In genomic region chrX:19885732-19886131, GRCh38 we compare ENCODE assay signal across 11 cellular contexts. TPM values are rescaled to one million over a fixed set of nuclear protein-coding genes. Genes with fewer than 3 reads are reported as not detected.
A peak's percentile ranks its signal among the peaks of the same experiment; 100 is the strongest.
DNase-seq lines count a peak whose midpoint lies in the region; ATAC-seq and TF ChIP-seq lines count a peak whose summit lies in the region.
"Had no signal": no experiment of that assay in that cellular context is flagged by ENCODE, and none has a peak within 500 bp of the region (broad histone marks: within the 10 kb centered on the region; RNA-seq: fewer than 3 reads in every experiment).

No MANE protein-coding gene starts in this region.

- H3K4me3 ChIP-seq in left ventricle myocardium inferior = peak overlapping the region; percentile 81
- peak overlapping the region; percentile 61 for H3K4me3 ChIP-seq in upper lobe of right lung

- H3K36me3 ChIP-seq in left ventricle myocardium inferior = no peaks in the 10 kb centered on the region
- no peaks in the 10 kb centered on the region for H3K36me3 ChIP-seq in upper lobe of right lung

- intact Hi-C loops in left ventricle myocardium inferior (cut with micrococcal nuclease) = loop anchor here (10.0 kb wide), 1 partner anchor 291 kb away; no protein-coding TSS in a partner anchor
- intact Hi-C loops in left ventricle myocardium superior (cut with micrococcal nuclease) = loop anchor here (5.0 to 10.0 kb wide), 3 partner anchors 141 to 501 kb away; no protein-coding TSS in a partner anchor
- intact Hi-C loops in upper lobe of right lung (cut with DNase I) = no loop called here

- in situ Hi-C loops in KBM-7 (cut with MboI; ENCODE audit: low pct_unique_long_range_greater_than_20kb, low sequenced_read_pairs) = loop anchor here (25.0 kb wide), 1 partner anchor 298 kb away; no protein-coding TSS in a partner anchor

- H3K36me3 Mint-ChIP-seq in T-cell (peaks cover 6% of the 10 kb centered on the region), immature natural killer cell (no peaks in the 10 kb centered on the region)

- POLR2A ChIA-PET in T-cell (lab: Charles Lee) = no interaction called here

- H3K27me3 Mint-ChIP-seq in T-cell (no peaks in the 10 kb centered on the region), immature natural killer cell (ENCODE audit: low read depth in 3 of 3) (peaks cover 18 to 22% (median 21%) of the 10 kb centered on the region in 3 donors)

- peaks cover 18% of the 10 kb centered on the region for H3K4me1 ChIP-seq in left ventricle myocardium inferior
- no peaks in the 10 kb centered on the region for H3K4me1 ChIP-seq in upper lobe of right lung

- H3K27me3 ChIP-seq in left ventricle myocardium inferior (ENCODE audit: low read depth) (no peaks in the 10 kb centered on the region), upper lobe of right lung (no peaks in the 10 kb centered on the region)

- ATAC-seq in left ventricle myocardium superior (no peak), T-cell (replicated peaks in 1 of 4) (no peak), upper lobe of right lung (no peak), GM21619 (IDR thresholded peaks at IDR 0.05; ENCODE audit: unreplicated experiment) (no peak)

- peak overlapping the region; percentile 80 to 83 (median 83) for H3K4me3 Mint-ChIP-seq in T-cell
- peak overlapping the region; percentile 73 to 87 (median 84) for H3K4me3 Mint-ChIP-seq in immature natural killer cell

- H3K4me1 Mint-ChIP-seq in T-cell = peaks cover 53 to 68% (median 57%) of the 10 kb centered on the region in 3 donors
- peaks cover 55 to 63% of the 10 kb centered on the region in 2 donors for H3K4me1 Mint-ChIP-seq in immature natural killer cell

- CTCF ChIA-PET in T-cell (lab: Charles Lee) = interaction anchor here (0.6 to 1.2 kb wide), 4 partner anchors 110 to 224 kb away, joined by 3 to 10 read pairs (median 3); no protein-coding TSS in a partner anchor

- H3K9me3 Mint-ChIP-seq in T-cell = no peaks in the 10 kb centered on the region
- peaks cover 0 to 2% (median 0%) of the 10 kb centered on the region in 6 donors for H3K9me3 Mint-ChIP-seq in immature natural killer cell

- H3K9me3 ChIP-seq in left ventricle myocardium inferior (replicated peaks) (no peaks in the 10 kb centered on the region), upper lobe of right lung (no peaks in the 10 kb centered on the region)

- H3K27ac Mint-ChIP-seq in T-cell (peak overlapping the region; percentile 30 to 60), immature natural killer cell (peak overlapping the region; percentile 29 to 96 (median 72))

- TF ChIP-seq CTCF in left ventricle myocardium inferior (IDR thresholded peaks at IDR 0.05; ENCODE audit: borderline replicate concordance) = no peak
- TF ChIP-seq CTCF in upper lobe of right lung (IDR thresholded peaks at IDR 0.05) = no peak

- DNase-seq in left ventricle myocardium inferior (no peak), left ventricle myocardium superior (no peak), T-cell (no peak), immature natural killer cell (no peak), upper lobe of right lung (no peak), NCI-H1092 (lab: John Stamatoyannopoulos, UW) (no peak), KBM-7 (no peak)
- DNase-seq: NCI-H1694 treated with DMSO at 0.1 percent for 48 hours; SHP77; stimulated activated CD4-positive, alpha-beta T cell treated with anti-CD3 and anti-CD28 coated beads, Interleukin-4, amount 100 ng/mL, for 24 hours had no signal

- no peak overlapping the region for H3K27ac ChIP-seq in left ventricle myocardium inferior (replicated peaks)
- no peak overlapping the region for H3K27ac ChIP-seq in upper lobe of right lung

RNA-seq across cellular contexts. Expression of gene SH3KBP1, which starts 1.7 kb away (rescaled TPM):
- 37.2 TPM for total RNA-seq in left ventricle myocardium inferior
- total RNA-seq in left ventricle myocardium superior = 73.4 TPM
- total RNA-seq in T-cell = 100 to 1,000 TPM; 101 to 143 (median 114) TPM
- 100 to 1,000 TPM in 1 of 3 donors, 10 to 100 TPM in 2; 82.8 to 200 (median 95.6) TPM for polyA plus RNA-seq in immature natural killer cell
- total RNA-seq in upper lobe of right lung = 61.3 TPM
